In genomic region chr2:85611217-85611704, GRCh38 we compare ENCODE assay signal across 8 cellular contexts. TPM values are rescaled to one million over a fixed set of nuclear protein-coding genes. Genes with fewer than 3 reads are reported as not detected.
DNase-seq lines count a peak whose midpoint lies in the region; ATAC-seq and TF ChIP-seq lines count a peak whose summit lies in the region.

No MANE protein-coding gene starts in this region.

- H3K27me3 ChIP-seq in A673 (replicated peaks; ENCODE audit: insufficient read depth, low read depth, low read length, poor library complexity) = no peaks in the 10 kb centered on the region
- H3K27me3 ChIP-seq in right lobe of liver = no peaks in the 10 kb centered on the region
- H3K27me3 ChIP-seq in upper lobe of right lung = no peaks in the 10 kb centered on the region

- no peak for TF ChIP-seq POLR2A in right lobe of liver (IDR thresholded peaks at IDR 0.05)

- BruUV-seq in A673 (replicated peaks; lab: Mats Ljungman, UMichigan) = TSS peak; percentile 27

- DNase-seq in A673 (ENCODE audit: low spot score) (no peak), right lobe of liver (no peak), upper lobe of right lung (no peak), LoVo (ENCODE audit: low spot score) (no peak), activated gamma-delta T cell (lab: John Stamatoyannopoulos, UW) (no peak), NCI-H2107 treated with DMSO at 0.1 percent for 48 hours (lab: John Stamatoyannopoulos, UW; ENCODE audit: unreplicated experiment) (no peak)

- H3K9me3 ChIP-seq in A673 (ENCODE audit: low read depth, low read length, poor library complexity, severe bottlenecking) (no peaks in the 10 kb centered on the region), HEK293 (ENCODE audit: control insufficient read depth, insufficient read depth, low read depth, low read length) (no peaks in the 10 kb centered on the region), right lobe of liver (no peaks in the 10 kb centered on the region), upper lobe of right lung (no peaks in the 10 kb centered on the region)

- CTCF ChIA-PET in A673 (lab: Charles Lee) (no interaction called here), HEK293 (lab: Yijun Ruan, JAX) (interaction anchor here (0.9 to 1.2 kb wide), 2 partner anchors 11 to 61 kb away, joined by 3 read pairs; no protein-coding TSS in a partner anchor)

- H3K27ac ChIP-seq in A673 (ENCODE audit: low read depth, low read length, poor library complexity, severe bottlenecking) = peak overlapping the region; percentile 67
- H3K27ac ChIP-seq in HEK293 (ENCODE audit: extremely low read depth, low read depth, low read length) = peak overlapping the region; percentile 89; the same call in 1 of the 2 replicates
- peak overlapping the region; percentile 77 for H3K27ac ChIP-seq in angular gyrus (ENCODE audit: low read depth, low read length)
- H3K27ac ChIP-seq in right lobe of liver = peak overlapping the region; percentile 16 to 70 (median 56)
- H3K27ac ChIP-seq in upper lobe of right lung = peak overlapping the region; percentile 86

- TF ChIP-seq CTCF in A673 (conservative IDR thresholded peaks at IDR 0.05; ENCODE audit: low read depth, low read length) = no peak
- TF ChIP-seq CTCF in HEK293 (tag by site-specific recombination; IDR thresholded peaks at IDR 0.05) = no peak
- TF ChIP-seq CTCF in right lobe of liver (IDR thresholded peaks at IDR 0.05) = no peak
- no peak for TF ChIP-seq CTCF in upper lobe of right lung (IDR thresholded peaks at IDR 0.05)

- POLR2A ChIA-PET in A673 (lab: Charles Lee; ENCODE audit: low non-redundant PET) = no interaction called here
- POLR2A ChIA-PET in HEK293 (lab: Yijun Ruan, JAX) = interaction anchor here (0.6 to 1.8 kb wide), 15 partner anchors 9 to 257 kb away, joined by 3 to 31 read pairs (median 4); partner anchors contain the start of genes ELMOD3, MAT2A, RETSAT and RNF181

- H3K36me3 ChIP-seq in A673 (ENCODE audit: insufficient read depth, low read length, poor library complexity, severe bottlenecking) (peaks cover 23% of the 10 kb centered on the region), HEK293 (ENCODE audit: control insufficient read depth in 2 of 2, insufficient read depth in 1 of 2, low read length in 2 of 2) (peaks cover 8 to 32% of the 10 kb centered on the region in 2 experiments; a peak in 2 of 3 replicates), right lobe of liver (peaks cover 0 to 12% (median 2%) of the 10 kb centered on the region in 4 donors), upper lobe of right lung (peaks cover 13% of the 10 kb centered on the region)

- H3K4me1 ChIP-seq in A673 (ENCODE audit: insufficient read depth, low read length, poor library complexity, severe bottlenecking) = peaks cover 7% of the 10 kb centered on the region
- peaks cover 1% of the 10 kb centered on the region for H3K4me1 ChIP-seq in HEK293 (ENCODE audit: control insufficient read depth, insufficient read depth, low read length)
- H3K4me1 ChIP-seq in right lobe of liver = peaks cover 0 to 27% (median 0%) of the 10 kb centered on the region in 4 donors
- H3K4me1 ChIP-seq in upper lobe of right lung = peaks cover 25% of the 10 kb centered on the region

- peak in 1 of 4 donors; percentile 10 for ATAC-seq in right lobe of liver
- ATAC-seq in upper lobe of right lung = no peak

- 5% methylated on average over 22 of the region's 24 CpGs for WGBS in right lobe of liver (ENCODE audit: insufficient coverage, low coverage, low lambda C conversion rate, missing lambda C conversion rate)

- intact Hi-C loops in A673 (cut with micrococcal nuclease; ENCODE audit: unreplicated experiment) = no loop called here
- intact Hi-C loops in right lobe of liver (cut with DNase I) = no loop called here
- intact Hi-C loops in upper lobe of right lung (cut with DNase I) = no loop called here

- peak overlapping the region; percentile 65 for H3K4me3 ChIP-seq in A673 (ENCODE audit: low read depth, low read length, poor library complexity, severe bottlenecking)
- H3K4me3 ChIP-seq in HEK293 (ENCODE audit: low read depth, low read length) = peak overlapping the region; percentile 79
- peak overlapping the region; percentile 88 to 99 (median 93) for H3K4me3 ChIP-seq in right lobe of liver
- H3K4me3 ChIP-seq in upper lobe of right lung = peak overlapping the region; percentile 97

TF ChIP-seq in HEK293, 187 proteins besides CTCF, POLR2A, EP300 and RAD21:
- TF ChIP-seq PRDM10 (tag by site-specific recombination; IDR thresholded peaks at IDR 0.05) = peak; percentile 71
- no peak for TF ChIP-seq MZF1 (tag by site-specific recombination; IDR thresholded peaks at IDR 0.05; ENCODE audit: borderline replicate concordance)

RNA-seq across cellular contexts. Expression of gene C2orf68, which starts 0.6 kb away (rescaled TPM):
- 46.4 and 48.6 TPM in 2 replicates for total RNA-seq in A673 (2021)
- total RNA-seq in right lobe of liver = 10 to 100 TPM in 5 of 6 experiments, 1 to 10 TPM in 1; 7.6 to 22.7 (median 14.8) TPM
- total RNA-seq in upper lobe of right lung = 37.9 TPM

RNA-seq across cellular contexts. Expression of gene USP39, which starts 4.7 kb away (rescaled TPM):
- total RNA-seq in A673 (2021) (99.1 and 101 TPM in 2 replicates), right lobe of liver (10 to 100 TPM; 14.7 to 32.8 (median 17.9) TPM), upper lobe of right lung (37.0 TPM)

RNA-seq across cellular contexts. Expression of gene TMEM150A, which starts 8.8 kb away (rescaled TPM):
- total RNA-seq in A673 (2021) (6.4 and 6.6 TPM in 2 replicates), right lobe of liver (10 to 100 TPM; 20.0 to 26.7 (median 21.9) TPM), upper lobe of right lung (31.5 TPM)

RNA-seq across cellular contexts. Expression of gene RNF181, which starts 15.7 kb away (rescaled TPM):
- 78.5 and 99.1 TPM in 2 replicates for total RNA-seq in A673 (2021)
- 100 to 1,000 TPM in 2 of 6 experiments, 10 to 100 TPM in 4; 54.5 to 123 (median 66.6) TPM for total RNA-seq in right lobe of liver
- 85.9 TPM for total RNA-seq in upper lobe of right lung

RNA-seq across cellular contexts. Expression of gene VAMP5, which starts 27.0 kb away (rescaled TPM):
- total RNA-seq in A673 (2021) (2.1 and 3.8 TPM in 2 replicates), right lobe of liver (10 to 100 TPM; 27.2 to 50.1 (median 34.7) TPM), upper lobe of right lung (84.8 TPM)
